Comparison of ENCODE assay signal across 26 cellular contexts in genomic region chr16:20803192-20803560, GRCh38. TPM values are rescaled to one million over a fixed set of nuclear protein-coding genes. Genes with fewer than 3 reads are reported as not detected.
A peak's percentile ranks its signal among the peaks of the same experiment; 100 is the strongest.
DNase-seq lines count a peak whose midpoint lies in the region; ATAC-seq and TF ChIP-seq lines count a peak whose summit lies in the region.
"Had no signal": no experiment of that assay in that cellular context is flagged by ENCODE, and none has a peak within 500 bp of the region (broad histone marks: within the 10 kb centered on the region; RNA-seq: fewer than 3 reads in every experiment).

No MANE protein-coding gene starts in this region.

- H3K9me3 ChIP-seq in mammary epithelial cell (replicated peaks; ENCODE audit: insufficient read depth, low read length) (no peaks in the 10 kb centered on the region), MG63 (no peaks in the 10 kb centered on the region), skeletal muscle satellite cell (replicated peaks; ENCODE audit: low read length) (no peaks in the 10 kb centered on the region)
- H3K9me3 ChIP-seq: neutrophil, psoas muscle, transverse colon had no signal

- DNase-seq in mammary epithelial cell (peak; percentile 11), MCF 10A (ENCODE audit: unreplicated experiment) (no peak), MG63 (peak; percentile 10), fibroblast of mammary gland (ENCODE audit: low read depth) (peak; percentile 51), NCI-H1092 (lab: John Stamatoyannopoulos, UW) (no peak), NCI-H2171 treated with DMSO at 0.1 percent for 48 hours (lab: John Stamatoyannopoulos, UW) (no peak)
- DNase-seq: activated CD4-positive, alpha-beta T cell treated with anti-CD3 and anti-CD28 coated beads, Interleukin-2, amount 50 U/mL, for 1 hour; activated naive CD4-positive, alpha-beta T cell treated with anti-CD3 and anti-CD28 coated beads for 36 hours; activated T-cell treated with anti-CD3 and anti-CD28 coated beads, Interleukin-2, amount 50 U/mL, for 48 hours; amniotic stem cell; CD8-positive, alpha-beta T cell; DMS 273 treated with DMSO at 0.1 percent for 48 hours; effector CD4-positive, alpha-beta T cell; foreskin melanocyte; GOT3; left cardiac atrium; NCI-H146; NCI-H2107; psoas muscle; transverse colon had no signal

- WGBS in mammary epithelial cell (ENCODE audit: low coverage, missing lambda C conversion rate), result 56% methylated on average over 2 of the region's 2 CpGs

- no TSS peak for BruUV-seq in mammary epithelial cell (replicated peaks; lab: Mats Ljungman, UMichigan)
- no TSS peak for BruUV-seq in MCF 10A (replicated peaks; lab: Mats Ljungman, UMichigan)

- H3K27me3 Mint-ChIP-seq in MCF 10A (ENCODE audit: insufficient read depth, unreplicated experiment), result no peaks in the 10 kb centered on the region
- H3K27me3 Mint-ChIP-seq: B cell had no signal

- H3K4me1 Mint-ChIP-seq in MCF 10A (ENCODE audit: insufficient read depth, unreplicated experiment), result peaks cover 6% of the 10 kb centered on the region

- H3K4me1 ChIP-seq in mammary epithelial cell (ENCODE audit: insufficient read depth, low read length) (peaks cover 15% of the 10 kb centered on the region), skeletal muscle satellite cell (ENCODE audit: control insufficient read depth, insufficient read depth, low read length) (peaks cover 19% of the 10 kb centered on the region)

- peaks cover 11% of the 10 kb centered on the region for H3K79me2 ChIP-seq in mammary epithelial cell (ENCODE audit: insufficient read depth, low read length)

- H4K20me1 ChIP-seq in mammary epithelial cell (ENCODE audit: insufficient read depth, low read length), result no peaks in the 10 kb centered on the region

- no peak overlapping the region for H3K4me3 ChIP-seq in mammary epithelial cell (replicated peaks in 1 of 3; ENCODE audit: insufficient read depth in 1 of 3, low read depth in 2 of 3, low read length in 3 of 3)
- H3K4me3 ChIP-seq in MG63, result no peak overlapping the region
- no peak overlapping the region for H3K4me3 ChIP-seq in fibroblast of mammary gland (ENCODE audit: control insufficient read depth, low read depth, low read length)
- no peak overlapping the region for H3K4me3 ChIP-seq in skeletal muscle satellite cell (ENCODE audit: low read length)
- H3K4me3 ChIP-seq: psoas muscle, transverse colon had no signal

- H3K27me3 ChIP-seq in mammary epithelial cell (ENCODE audit: insufficient read depth, low read length), result no peaks in the 10 kb centered on the region
- H3K27me3 ChIP-seq in MG63, result no peaks in the 10 kb centered on the region
- H3K27me3 ChIP-seq in skeletal muscle satellite cell (ENCODE audit: control insufficient read depth, insufficient read depth, low read length), result no peaks in the 10 kb centered on the region
- H3K27me3 ChIP-seq: neutrophil, transverse colon had no signal

- no peak overlapping the region for H2AFZ ChIP-seq in mammary epithelial cell (ENCODE audit: low read depth, low read length)

- H3K36me3 Mint-ChIP-seq in MCF 10A (ENCODE audit: insufficient read depth, unreplicated experiment), result peaks cover 41% of the 10 kb centered on the region

- H3K9ac ChIP-seq in mammary epithelial cell (ENCODE audit: insufficient read depth, low read length), result no peak overlapping the region
- no peak overlapping the region for H3K9ac ChIP-seq in skeletal muscle satellite cell (ENCODE audit: low read depth, low read length)

- dilution Hi-C loops in mammary epithelial cell (cut with HindIII; ENCODE audit: low sequenced_read_pairs), result no loop called here

- no peak for ATAC-seq in HG02840 (IDR thresholded peaks at IDR 0.05; ENCODE audit: low FRiP score, unreplicated experiment)
- ATAC-seq: CD8-positive, alpha-beta T cell; left cardiac atrium; psoas muscle had no signal

- no peak overlapping the region for H3K27ac ChIP-seq in mammary epithelial cell (ENCODE audit: insufficient read depth, low read depth, low read length)
- H3K27ac ChIP-seq: epithelial cell of prostate, neutrophil, psoas muscle, transverse colon, VCaP had no signal

- no peaks in the 10 kb centered on the region for H3K9me3 Mint-ChIP-seq in MCF 10A (ENCODE audit: unreplicated experiment)
- H3K9me3 Mint-ChIP-seq: activated naive CD4-positive, alpha-beta T cell treated with anti-CD3 and anti-CD28 coated beads for 36 hours; CD8-positive, alpha-beta T cell had no signal

- TF ChIP-seq CTCF in mammary epithelial cell (conservative IDR thresholded peaks at IDR 0.05 in 1 of 2, IDR thresholded peaks at IDR 0.05 in 1 of 2; ENCODE audit: extremely low read depth in 1 of 2, insufficient read depth in 1 of 2, low read depth in 1 of 2, low read length in 2 of 2) (no peak), MCF 10A (IDR thresholded peaks at IDR 0.05; ENCODE audit: unreplicated experiment) (no peak), fibroblast of mammary gland (conservative IDR thresholded peaks at IDR 0.05; ENCODE audit: control insufficient read depth, insufficient read depth, low read depth, low read length) (no peak)

- H3K27ac Mint-ChIP-seq in MCF 10A (ENCODE audit: low read depth, unreplicated experiment), result no peak overlapping the region
- H3K27ac Mint-ChIP-seq: activated naive CD4-positive, alpha-beta T cell treated with anti-CD3 and anti-CD28 coated beads for 36 hours; B cell; CD8-positive, alpha-beta T cell had no signal

- POLR2A ChIA-PET in MCF 10A (lab: Yijun Ruan, JAX), result no interaction called here

- CTCF ChIA-PET in mammary epithelial cell (lab: Charles Lee; ENCODE audit: low non-redundant PET), result no interaction called here
- CTCF ChIA-PET in MCF 10A (lab: Yijun Ruan, JAX), result interaction anchor here (2.1 kb wide), 1 partner anchor 47 kb away, joined by 7 read pairs; no protein-coding TSS in a partner anchor

- intact Hi-C loops in mammary epithelial cell (cut with micrococcal nuclease), result no loop called here
- intact Hi-C loops in MCF 10A (cut with micrococcal nuclease), result no loop called here

- in situ Hi-C loops in mammary epithelial cell (cut with MboI; ENCODE audit: low sequenced_read_pairs in 2 of 2), result no loop called here

- H3K4me2 ChIP-seq in mammary epithelial cell (ENCODE audit: insufficient read depth, low read depth, low read length) (no peak overlapping the region), skeletal muscle satellite cell (ENCODE audit: low read length) (peak overlapping the region; percentile 40)

- H3K36me3 ChIP-seq in mammary epithelial cell (ENCODE audit: insufficient read depth, low read length), result peaks cover 3% of the 10 kb centered on the region
- H3K36me3 ChIP-seq in MG63, result peaks cover 27% of the 10 kb centered on the region
- no peaks in the 10 kb centered on the region for H3K36me3 ChIP-seq in skeletal muscle satellite cell (ENCODE audit: insufficient read depth, low read length)

- H3K4me3 Mint-ChIP-seq in MCF 10A (ENCODE audit: unreplicated experiment), result no peak overlapping the region
- H3K4me3 Mint-ChIP-seq: activated naive CD4-positive, alpha-beta T cell treated with anti-CD3 and anti-CD28 coated beads for 36 hours; B cell; CD8-positive, alpha-beta T cell had no signal

RNA-seq across cellular contexts. Expression of gene ERI2, which starts 3.1 kb away (rescaled TPM):
- total RNA-seq in mammary epithelial cell (10 to 100 TPM; 31.4 to 32.5 TPM), MCF 10A (2022) (26.8 and 28.4 TPM in 2 replicates)
- polyA plus RNA-seq in mammary epithelial cell, result 12.1 TPM
- polyA minus RNA-seq in mammary epithelial cell, result 5.7 TPM
- total RNA-seq in MG63 (2014; rRNA removed; shearing (Covaris generic); ENCODE audit: low replicate concordance), result 14.1 and 24.4 TPM in 2 replicates
- 18.8 and 19.5 TPM in 2 replicates for total RNA-seq in skeletal muscle satellite cell (2012; rRNA removed)

RNA-seq across cellular contexts. Expression of gene REXO5, which starts 3.2 kb away (rescaled TPM):
- 1 to 10 TPM; 3.5 to 6.7 TPM for total RNA-seq in mammary epithelial cell
- polyA plus RNA-seq in mammary epithelial cell, result 3.9 TPM
- polyA minus RNA-seq in mammary epithelial cell, result not detected
- 3.8 and 6.1 TPM in 2 replicates for total RNA-seq in MCF 10A (2022)
- total RNA-seq in MG63 (2014; rRNA removed; shearing (Covaris generic); ENCODE audit: low replicate concordance), result 16.2 and 28.8 TPM in 2 replicates
- 4.8 and 6.8 TPM in 2 replicates for total RNA-seq in skeletal muscle satellite cell (2012; rRNA removed)

RNA-seq across cellular contexts. Expression of gene ACSM3, which starts 39.4 kb away (rescaled TPM):
- total RNA-seq in mammary epithelial cell (1 to 10 TPM; 1.1 to 1.5 TPM), MCF 10A (2022) (2.0 and 2.3 TPM in 2 replicates)
- 0.39 TPM for polyA plus RNA-seq in mammary epithelial cell
- not detected for polyA minus RNA-seq in mammary epithelial cell
- total RNA-seq in MG63 (2014; rRNA removed; shearing (Covaris generic); ENCODE audit: low replicate concordance), result 0.23 TPM in 1 of 2 replicates, not detected in the other
- total RNA-seq in skeletal muscle satellite cell (2012; rRNA removed), result 0.25 and 0.87 TPM in 2 replicates

Comparison
In these comparisons a context has a peak if more than half of its experiments do, and no peak if none do; other contexts are left out.
1. DNase-seq: peak in mammary epithelial cell (single experiment), MG63 (single experiment) and fibroblast of mammary gland (single experiment); none in MCF 10A (single experiment), NCI-H1092 (single experiment) and NCI-H2171 treated with DMSO at 0.1 percent for 48 hours (single experiment).